Comparison of ENCODE assay signal across 10 cellular contexts in the genomic region with DNA sequence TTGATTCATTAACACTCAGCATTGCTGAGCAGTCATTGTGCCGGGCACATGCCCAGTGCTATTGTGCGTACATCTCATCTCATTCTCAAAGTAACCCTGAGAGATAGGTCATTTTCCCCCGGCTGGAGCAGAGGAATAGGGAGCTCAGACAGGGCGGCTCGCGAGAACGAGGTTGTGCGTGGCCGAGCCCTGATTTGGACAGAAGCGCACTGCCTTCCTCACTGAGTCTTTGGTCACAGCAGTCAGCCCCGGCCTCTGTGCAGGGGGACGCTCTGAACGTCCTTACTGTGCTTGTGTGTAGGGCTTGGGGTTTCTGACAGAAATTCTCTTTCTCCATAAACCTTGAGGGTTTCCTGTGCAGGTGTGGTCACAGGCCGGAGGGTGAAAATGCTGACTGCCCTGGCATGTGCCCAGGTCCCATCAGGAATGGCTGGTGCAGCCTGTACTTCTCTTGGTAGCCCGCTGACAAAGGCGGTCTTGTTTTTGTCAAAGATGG. TPM values are rescaled to one million over a fixed set of nuclear protein-coding genes. Genes with fewer than 3 reads are reported as not detected.
A peak's percentile ranks its signal among the peaks of the same experiment; 100 is the strongest.
DNase-seq lines count a peak whose midpoint lies in the region; TF ChIP-seq lines count a peak whose summit lies in the region.
"Had no signal": no experiment of that assay in that cellular context is flagged by ENCODE, and none has a peak within 500 bp of the region (broad histone marks: within the 10 kb centered on the region; RNA-seq: fewer than 3 reads in every experiment).

No MANE protein-coding gene starts in this region.

- H3K4me1 Mint-ChIP-seq in activated naive CD4-positive, alpha-beta T cell treated with anti-CD3 and anti-CD28 coated beads, Interleukin-2, amount 10 ng/mL, durations not matched to agents 7 days and 5 days: peaks cover 38% of the 10 kb centered on the region
- H3K4me1 Mint-ChIP-seq in activated T-helper 1 cell treated with anti-CD3 and anti-CD28 coated beads, Interleukin-12 subunit alpha, Interleukin-12 subunit beta, Interleukin-2, Interleukin-4 antibody, amounts not matched to agents 30 ng/mL and 10 ng/mL and 1 ng/mL, durations not matched to agents 14 hours and 24 hours and 36 hours (ENCODE audit: low read depth): peaks cover 36% of the 10 kb centered on the region

- H3K27ac ChIP-seq in layer of hippocampus (ENCODE audit: low read depth, low read length) (peak overlapping the region; percentile 8), substantia nigra (ENCODE audit: low read depth, low read length, poor library complexity, severe bottlenecking) (peak overlapping the region; percentile 67)

- intact Hi-C loops in activated T-helper 1 cell treated with anti-CD3 and anti-CD28 coated beads, Interleukin-12 subunit alpha, Interleukin-12 subunit beta, Interleukin-2, Interleukin-4 antibody, amounts not matched to agents 30 ng/mL and 10 ng/mL and 1 ng/mL, durations not matched to agents 14 hours and 24 hours and 36 hours (cut with micrococcal nuclease): no loop called here

- DNase-seq in activated naive CD4-positive, alpha-beta T cell treated with anti-CD3 and anti-CD28 coated beads, Interleukin-2, amount 10 ng/mL, durations not matched to agents 7 days and 5 days: no peak
- DNase-seq in activated naive CD4-positive, alpha-beta T cell treated with anti-CD3 and anti-CD28 coated beads, Interleukin-2, amount 50 U/mL, for 16 hours: no peak
- DNase-seq in activated T-helper 1 cell treated with anti-CD3 and anti-CD28 coated beads, Interleukin-12 subunit alpha, Interleukin-12 subunit beta, Interleukin-2, Interleukin-4 antibody, amounts not matched to agents 30 ng/mL and 10 ng/mL and 1 ng/mL, durations not matched to agents 14 hours and 24 hours and 36 hours (ENCODE audit: low spot score): no peak
- peak in 6 of 49 donors; percentile 20 to 52 (median 42) for DNase-seq in substantia nigra (lab: John Stamatoyannopoulos, UW)
- DNase-seq in COLO829 (ENCODE audit: low spot score): no peak
- DNase-seq in NCI-H1694 (lab: John Stamatoyannopoulos, UW): no peak
- no peak for DNase-seq in HEK293T (ENCODE audit: extremely low spot score)
- DNase-seq: SK-N-SH had no signal

- no peaks in the 10 kb centered on the region for H3K27me3 ChIP-seq in layer of hippocampus (ENCODE audit: control insufficient read depth, insufficient read depth, low read length)
- H3K27me3 ChIP-seq: gastrocnemius medialis had no signal

- POLR2A ChIA-PET in HEK293T (lab: Yijun Ruan, JAX): no interaction called here

- CTCF ChIA-PET in activated naive CD4-positive, alpha-beta T cell treated with anti-CD3 and anti-CD28 coated beads, Interleukin-2, amount 10 ng/mL, durations not matched to agents 7 days and 5 days (lab: Charles Lee): interaction anchor here (0.6 to 0.9 kb wide), 2 partner anchors 31 to 84 kb away, joined by 3 read pairs; no protein-coding TSS in a partner anchor
- CTCF ChIA-PET in HEK293T (lab: Yijun Ruan, JAX): interaction anchor here (0.7 to 1.0 kb wide), 2 partner anchors 12 to 489 kb away, joined by 3 read pairs; no protein-coding TSS in a partner anchor

- H3K36me3 Mint-ChIP-seq in activated naive CD4-positive, alpha-beta T cell treated with anti-CD3 and anti-CD28 coated beads, Interleukin-2, amount 10 ng/mL, durations not matched to agents 7 days and 5 days: peaks cover 69% of the 10 kb centered on the region
- H3K36me3 Mint-ChIP-seq in activated T-helper 1 cell treated with anti-CD3 and anti-CD28 coated beads, Interleukin-12 subunit alpha, Interleukin-12 subunit beta, Interleukin-2, Interleukin-4 antibody, amounts not matched to agents 30 ng/mL and 10 ng/mL and 1 ng/mL, durations not matched to agents 14 hours and 24 hours and 36 hours (ENCODE audit: low read depth): peaks cover 47% of the 10 kb centered on the region

- H3K4me3 Mint-ChIP-seq in activated naive CD4-positive, alpha-beta T cell treated with anti-CD3 and anti-CD28 coated beads, Interleukin-2, amount 10 ng/mL, durations not matched to agents 7 days and 5 days: no peak overlapping the region
- peak overlapping the region; percentile 5 for H3K4me3 Mint-ChIP-seq in activated T-helper 1 cell treated with anti-CD3 and anti-CD28 coated beads, Interleukin-12 subunit alpha, Interleukin-12 subunit beta, Interleukin-2, Interleukin-4 antibody, amounts not matched to agents 30 ng/mL and 10 ng/mL and 1 ng/mL, durations not matched to agents 14 hours and 24 hours and 36 hours

- no peaks in the 10 kb centered on the region for H3K27me3 Mint-ChIP-seq in activated naive CD4-positive, alpha-beta T cell treated with anti-CD3 and anti-CD28 coated beads, Interleukin-2, amount 10 ng/mL, durations not matched to agents 7 days and 5 days
- H3K27me3 Mint-ChIP-seq in activated T-helper 1 cell treated with anti-CD3 and anti-CD28 coated beads, Interleukin-12 subunit alpha, Interleukin-12 subunit beta, Interleukin-2, Interleukin-4 antibody, amounts not matched to agents 30 ng/mL and 10 ng/mL and 1 ng/mL, durations not matched to agents 14 hours and 24 hours and 36 hours (ENCODE audit: insufficient read depth): no peaks in the 10 kb centered on the region

- peak overlapping the region; percentile 82 for H3K27ac Mint-ChIP-seq in activated naive CD4-positive, alpha-beta T cell treated with anti-CD3 and anti-CD28 coated beads, Interleukin-2, amount 10 ng/mL, durations not matched to agents 7 days and 5 days
- peak overlapping the region; percentile 83 for H3K27ac Mint-ChIP-seq in activated T-helper 1 cell treated with anti-CD3 and anti-CD28 coated beads, Interleukin-12 subunit alpha, Interleukin-12 subunit beta, Interleukin-2, Interleukin-4 antibody, amounts not matched to agents 30 ng/mL and 10 ng/mL and 1 ng/mL, durations not matched to agents 14 hours and 24 hours and 36 hours

- peaks cover 8% of the 10 kb centered on the region for H3K9me3 Mint-ChIP-seq in activated naive CD4-positive, alpha-beta T cell treated with anti-CD3 and anti-CD28 coated beads, Interleukin-2, amount 10 ng/mL, durations not matched to agents 7 days and 5 days
- peaks cover 6% of the 10 kb centered on the region for H3K9me3 Mint-ChIP-seq in activated T-helper 1 cell treated with anti-CD3 and anti-CD28 coated beads, Interleukin-12 subunit alpha, Interleukin-12 subunit beta, Interleukin-2, Interleukin-4 antibody, amounts not matched to agents 30 ng/mL and 10 ng/mL and 1 ng/mL, durations not matched to agents 14 hours and 24 hours and 36 hours

TF ChIP-seq in HEK293T, 16 proteins besides CTCF, POLR2A, EP300 and RAD21:
- TF ChIP-seq PKNOX1 (IDR thresholded peaks at IDR 0.05) (no peak), ZNF384 (IDR thresholded peaks at IDR 0.05) (no peak)
TF ChIP-seq in HEK293T: peak in this region for 0.

RNA-seq across cellular contexts. Expression of gene NOP14, which starts 39.5 kb away (rescaled TPM):
- total RNA-seq in activated T-helper 1 cell treated with anti-CD3 and anti-CD28 coated beads, Interleukin-12 subunit alpha, Interleukin-12 subunit beta, Interleukin-2, Interleukin-4 antibody, amounts not matched to agents 30 ng/mL and 10 ng/mL and 1 ng/mL, durations not matched to agents 14 hours and 24 hours and 36 hours: 140 and 142 TPM in 2 replicates

RNA-seq across cellular contexts. Expression of gene GRK4, which starts 39.6 kb away (rescaled TPM):
- 4.4 and 4.5 TPM in 2 replicates for total RNA-seq in activated T-helper 1 cell treated with anti-CD3 and anti-CD28 coated beads, Interleukin-12 subunit alpha, Interleukin-12 subunit beta, Interleukin-2, Interleukin-4 antibody, amounts not matched to agents 30 ng/mL and 10 ng/mL and 1 ng/mL, durations not matched to agents 14 hours and 24 hours and 36 hours
